22 cellular contexts compared by ENCODE assay signal in the genomic region with DNA sequence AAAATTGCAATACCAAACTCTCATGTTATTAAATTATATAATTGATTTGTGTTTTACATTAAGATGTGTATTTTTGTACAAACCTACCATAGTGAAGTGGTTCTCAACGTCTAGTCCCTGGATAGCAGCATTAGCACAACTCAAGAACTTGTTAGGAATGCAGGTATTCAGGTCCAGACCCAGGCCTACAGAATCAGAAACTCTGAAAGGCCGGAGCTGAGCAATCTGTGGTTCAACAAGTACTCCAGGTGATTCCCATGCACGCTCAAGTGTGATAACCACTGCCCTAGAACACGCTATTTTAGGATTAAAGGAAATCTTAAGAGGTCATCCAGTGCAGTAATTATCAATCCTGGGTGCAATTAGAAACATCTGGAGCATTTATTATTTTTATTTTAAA.
DNase-seq lines count a peak whose midpoint lies in the region; ATAC-seq and TF ChIP-seq lines count a peak whose summit lies in the region.
"Had no signal": no experiment of that assay in that cellular context is flagged by ENCODE, and none has a peak within 500 bp of the region (broad histone marks: within the 10 kb centered on the region; RNA-seq: fewer than 3 reads in every experiment).

No MANE protein-coding gene starts in this region.

- H3K27me3 ChIP-seq in IMR-90 (ENCODE audit: control insufficient read depth, insufficient read depth, low read length) (no peaks in the 10 kb centered on the region), lower lobe of right lung (ENCODE audit: low read depth) (no peaks in the 10 kb centered on the region), upper lobe of right lung (no peaks in the 10 kb centered on the region), brain microvascular endothelial cell (replicated peaks) (no peaks in the 10 kb centered on the region)
- H3K27me3 ChIP-seq: BE2C, BLaER1 had no signal

- H3K4ac ChIP-seq in IMR-90 (ENCODE audit: low read depth, low read length) = no peak overlapping the region

- no peak overlapping the region for H3K9ac ChIP-seq in IMR-90 (ENCODE audit: low read depth, low read length)
- H3K9ac ChIP-seq: BLaER1 had no signal

- no CpG with 5 or more reads among the region's 4 CpGs for WGBS in IMR-90 (ENCODE audit: extremely low coverage in 2 of 2, insufficient read length in 1 of 2), 2 experiments

- no TSS peak for BruUV-seq in IMR-90 (replicated peaks; lab: Mats Ljungman, UMichigan)

- ATAC-seq in IMR-90 (ENCODE audit: low read depth) = no peak
- peak; percentile 43 to 47 for ATAC-seq in lower lobe of right lung
- peak; percentile 49 for ATAC-seq in upper lobe of right lung
- ATAC-seq in activated CD8-positive, alpha-beta T cell treated with anti-CD3 and anti-CD28 coated beads, Interleukin-2, amount 10 ng/mL, durations not matched to agents 7 days and 5 days = no peak

- H3K4me3 Mint-ChIP-seq in activated CD8-positive, alpha-beta T cell treated with anti-CD3 and anti-CD28 coated beads, Interleukin-2, amount 10 ng/mL, durations not matched to agents 7 days and 5 days = no peak overlapping the region
- H3K4me3 Mint-ChIP-seq: CD14-positive monocyte; CD4-positive, alpha-beta memory T cell; CD4-positive, CD25-positive, alpha-beta regulatory T cell; CD8-positive, alpha-beta memory T cell had no signal

- no peak for TF ChIP-seq RAD21 in IMR-90 (IDR thresholded peaks at IDR 0.05; ENCODE audit: low read length)

- no peaks in the 10 kb centered on the region for H3K79me1 ChIP-seq in IMR-90 (ENCODE audit: low read depth in 1 of 2, low read length in 2 of 2)

- TF ChIP-seq POLR2A in IMR-90 (IDR thresholded peaks at IDR 0.05; ENCODE audit: low read depth, low read length) = no peak

- DNase-seq in IMR-90 (no peak), lower lobe of right lung (no peak), upper lobe of right lung (no peak), NCI-H187 treated with DMSO at 0.1 percent for 48 hours (lab: John Stamatoyannopoulos, UW) (no peak), brain microvascular endothelial cell (no peak)
- no peak for DNase-seq in activated CD8-positive, alpha-beta T cell treated with anti-CD3 and anti-CD28 coated beads, Interleukin-2, amount 10 ng/mL, durations not matched to agents 7 days and 5 days
- DNase-seq: 8988T; ACHN; BE2C; C1 segment of cervical spinal cord; CD4-positive, alpha-beta memory T cell; CD4-positive, CD25-positive, alpha-beta regulatory T cell; CD8-positive, alpha-beta memory T cell; COR-L47; DMS 273 treated with DMSO at 0.1 percent for 48 hours; DMS153; DMS79; DND-41; GDM1 had no signal

- H3K4me1 ChIP-seq in IMR-90 (ENCODE audit: control insufficient read depth, insufficient read depth, low read length) (peaks cover 14% of the 10 kb centered on the region), lower lobe of right lung (no peaks in the 10 kb centered on the region), upper lobe of right lung (no peaks in the 10 kb centered on the region)
- H3K4me1 ChIP-seq: BLaER1 had no signal

- no peak overlapping the region for H4K8ac ChIP-seq in IMR-90 (ENCODE audit: low read depth in 2 of 2, low read length in 2 of 2)

- no peak overlapping the region for H2AFZ ChIP-seq in IMR-90 (replicated peaks; ENCODE audit: low read length, poor library complexity)

- peaks cover 6% of the 10 kb centered on the region; the same call in 1 of the 2 replicates for H3K9me1 ChIP-seq in IMR-90 (ENCODE audit: insufficient read depth, low read length)

- H2BK5ac ChIP-seq in IMR-90 (ENCODE audit: low read depth, low read length, poor library complexity, severe bottlenecking) = no peak overlapping the region

- no peaks in the 10 kb centered on the region for H3K9me3 Mint-ChIP-seq in activated CD8-positive, alpha-beta T cell treated with anti-CD3 and anti-CD28 coated beads, Interleukin-2, amount 10 ng/mL, durations not matched to agents 7 days and 5 days (ENCODE audit: insufficient read depth)
- H3K9me3 Mint-ChIP-seq: CD4-positive, alpha-beta memory T cell; CD4-positive, CD25-positive, alpha-beta regulatory T cell had no signal

- H2BK15ac ChIP-seq in IMR-90 (ENCODE audit: low read depth, low read length) = no peak overlapping the region

- CTCF ChIA-PET in IMR-90 (lab: Yijun Ruan, JAX) = no interaction called here
- CTCF ChIA-PET in activated CD8-positive, alpha-beta T cell treated with anti-CD3 and anti-CD28 coated beads, Interleukin-2, amount 10 ng/mL, durations not matched to agents 7 days and 5 days (lab: Charles Lee) = no interaction called here

- H3K56ac ChIP-seq in IMR-90 (ENCODE audit: extremely low read depth, insufficient read depth, low read length) = no peak overlapping the region

- no peak overlapping the region for H3K14ac ChIP-seq in IMR-90 (replicated peaks; ENCODE audit: low read depth, low read length)

- TF ChIP-seq CTCF in IMR-90 (conservative IDR thresholded peaks at IDR 0.05; ENCODE audit: low read depth, low read length) (no peak), lower lobe of right lung (IDR thresholded peaks at IDR 0.05) (no peak), upper lobe of right lung (IDR thresholded peaks at IDR 0.05) (no peak), brain microvascular endothelial cell (IDR thresholded peaks at IDR 0.05; ENCODE audit: low read depth, low read length, missing control alignments) (no peak)

- no peak overlapping the region for H3K4me2 ChIP-seq in IMR-90 (ENCODE audit: low read depth, low read length)
- H3K4me2 ChIP-seq: BLaER1 had no signal

- H4K5ac ChIP-seq in IMR-90 (ENCODE audit: low read depth, low read length) = no peak overlapping the region

- H3K27me3 Mint-ChIP-seq in activated CD8-positive, alpha-beta T cell treated with anti-CD3 and anti-CD28 coated beads, Interleukin-2, amount 10 ng/mL, durations not matched to agents 7 days and 5 days (ENCODE audit: low read depth) = no peaks in the 10 kb centered on the region
- H3K27me3 Mint-ChIP-seq: CD8-positive, alpha-beta memory T cell had no signal

- H3K27ac ChIP-seq in IMR-90 (ENCODE audit: insufficient read depth, low read length) (no peak overlapping the region), lower lobe of right lung (no peak overlapping the region), upper lobe of right lung (no peak overlapping the region), brain microvascular endothelial cell (no peak overlapping the region)
- H3K27ac ChIP-seq: BLaER1 had no signal

- no peak overlapping the region; the same call in 1 of the 2 replicates for H2AK5ac ChIP-seq in IMR-90 (ENCODE audit: low read depth, low read length)

- no peak overlapping the region for H3K4me3 ChIP-seq in IMR-90 (ENCODE audit: insufficient read depth, low read depth, low read length)
- H3K4me3 ChIP-seq in lower lobe of right lung = no peak overlapping the region
- H3K4me3 ChIP-seq in upper lobe of right lung = no peak overlapping the region
- no peak overlapping the region for H3K4me3 ChIP-seq in brain microvascular endothelial cell (ENCODE audit: low read depth, low read length)
- H3K4me3 ChIP-seq: BLaER1, GM12878 had no signal

- peak overlapping the region; percentile 4; the same call in 1 of the 2 replicates for H2BK20ac ChIP-seq in IMR-90 (ENCODE audit: low read depth, low read length)

- no peak overlapping the region for H3K27ac Mint-ChIP-seq in activated CD8-positive, alpha-beta T cell treated with anti-CD3 and anti-CD28 coated beads, Interleukin-2, amount 10 ng/mL, durations not matched to agents 7 days and 5 days
- H3K27ac Mint-ChIP-seq: CD14-positive monocyte; CD4-positive, alpha-beta memory T cell; CD4-positive, CD25-positive, alpha-beta regulatory T cell; CD8-positive, alpha-beta memory T cell had no signal

- no peak overlapping the region for H3K23ac ChIP-seq in IMR-90 (ENCODE audit: low read depth, low read length)

- H3K36me3 ChIP-seq in IMR-90 (ENCODE audit: control insufficient read depth, insufficient read depth, low read length) (no peaks in the 10 kb centered on the region), lower lobe of right lung (no peaks in the 10 kb centered on the region), upper lobe of right lung (no peaks in the 10 kb centered on the region), brain microvascular endothelial cell (replicated peaks) (no peaks in the 10 kb centered on the region)
- H3K36me3 ChIP-seq: BE2C, BLaER1 had no signal

- H3K18ac ChIP-seq in IMR-90 (ENCODE audit: low read depth, low read length) = no peak overlapping the region; the same call in 1 of the 2 replicates

- 0 out of 2 replicates have a peak overlapping the region, but pooled peaks have one; percentile 21 for H4K91ac ChIP-seq in IMR-90 (ENCODE audit: insufficient read depth, low read depth, low read length)

- dilution Hi-C loops in IMR-90 (cut with HindIII; ENCODE audit: low sequenced_read_pairs, unreplicated experiment) = no loop called here

- intact Hi-C loops in IMR-90 (cut with micrococcal nuclease) (no loop called here), lower lobe of right lung (cut with DNase I) (no loop called here), upper lobe of right lung (cut with DNase I) (no loop called here)

- no peaks in the 10 kb centered on the region for H3K36me3 Mint-ChIP-seq in activated CD8-positive, alpha-beta T cell treated with anti-CD3 and anti-CD28 coated beads, Interleukin-2, amount 10 ng/mL, durations not matched to agents 7 days and 5 days (ENCODE audit: low read depth)
- H3K36me3 Mint-ChIP-seq: CD14-positive monocyte; CD4-positive, alpha-beta memory T cell; CD4-positive, CD25-positive, alpha-beta regulatory T cell; CD8-positive, alpha-beta memory T cell had no signal

- POLR2A ChIA-PET in IMR-90 (lab: Charles Lee; ENCODE audit: unreplicated experiment) = no interaction called here
- POLR2A ChIA-PET in activated CD8-positive, alpha-beta T cell treated with anti-CD3 and anti-CD28 coated beads, Interleukin-2, amount 10 ng/mL, durations not matched to agents 7 days and 5 days (lab: Charles Lee) = no interaction called here

- H2BK120ac ChIP-seq in IMR-90 (ENCODE audit: low read depth, low read length) = no peak overlapping the region

- in situ Hi-C loops in IMR-90 (cut with MboI; ENCODE audit: low sequenced_read_pairs) = no loop called here
- in situ Hi-C loops in brain microvascular endothelial cell (cut with HindIII; ENCODE audit: low pct_ligation_motif_present, low sequenced_read_pairs) = no loop called here

- no peaks in the 10 kb centered on the region for H3K4me1 Mint-ChIP-seq in activated CD8-positive, alpha-beta T cell treated with anti-CD3 and anti-CD28 coated beads, Interleukin-2, amount 10 ng/mL, durations not matched to agents 7 days and 5 days (ENCODE audit: low read depth)
- H3K4me1 Mint-ChIP-seq: CD14-positive monocyte; CD4-positive, alpha-beta memory T cell; CD4-positive, CD25-positive, alpha-beta regulatory T cell; CD8-positive, alpha-beta memory T cell had no signal

- H2AK9ac ChIP-seq in IMR-90 (replicated peaks; ENCODE audit: low read depth, low read length, poor library complexity) = no peak overlapping the region

- no peaks in the 10 kb centered on the region for H4K20me1 ChIP-seq in IMR-90 (ENCODE audit: insufficient read depth, low read length)
- H4K20me1 ChIP-seq: BLaER1 had no signal

- H3K9me3 ChIP-seq in IMR-90 (ENCODE audit: control insufficient read depth, insufficient read depth, low read length) (no peaks in the 10 kb centered on the region), lower lobe of right lung (no peaks in the 10 kb centered on the region), upper lobe of right lung (no peaks in the 10 kb centered on the region)
- H3K9me3 ChIP-seq: BE2C, BLaER1 had no signal

TF ChIP-seq in IMR-90, 13 proteins besides CTCF, POLR2A, EP300 and RAD21 (continues in another document):
- TF ChIP-seq SMC3 (IDR thresholded peaks at IDR 0.05; ENCODE audit: low read depth, low read length) (no peak), CHD1 (IDR thresholded peaks at IDR 0.05; ENCODE audit: low read depth, low read length) (no peak)

Comparison
In these comparisons a context has a peak if more than half of its experiments do, and no peak if none do; other contexts are left out.
1. ATAC-seq: peak in lower lobe of right lung (2 of 2) and upper lobe of right lung (single experiment); none in IMR-90 (single experiment) and activated CD8-positive, alpha-beta T cell treated with anti-CD3 and anti-CD28 coated beads, Interleukin-2, amount 10 ng/mL, durations not matched to agents 7 days and 5 days (single experiment).